9 cellular contexts compared by ENCODE assay signal in genomic region chr7:100539436-100540006, GRCh38. TPM values are rescaled to one million over a fixed set of nuclear protein-coding genes. Genes with fewer than 3 reads are reported as not detected.
DNase-seq lines count a peak whose midpoint lies in the region; ATAC-seq, FAIRE-seq and TF ChIP-seq lines count a peak whose summit lies in the region.
"Had no signal": no experiment of that assay in that cellular context is flagged by ENCODE, and none has a peak within 500 bp of the region (broad histone marks: within the 10 kb centered on the region; RNA-seq: fewer than 3 reads in every experiment).

No MANE protein-coding gene starts in this region.

- H3K9ac ChIP-seq in BLaER1, result peak overlapping the region; percentile 75
- H3K9ac ChIP-seq in Karpas-422 (ENCODE audit: low read length), result peak overlapping the region; percentile 73
- peak overlapping the region; percentile 77 to 91 for H3K9ac ChIP-seq in colonic mucosa (ENCODE audit: low read depth in 2 of 2, low read length in 2 of 2)

- peak overlapping the region; percentile 81 for H3K4me3 ChIP-seq in BLaER1
- H3K4me3 ChIP-seq in Karpas-422 (ENCODE audit: low read length), result peak overlapping the region; percentile 69
- peak overlapping the region; percentile 68 for H3K4me3 ChIP-seq in colonic mucosa

- H4K20me1 ChIP-seq in BLaER1 (peaks cover 8% of the 10 kb centered on the region), Karpas-422 (ENCODE audit: insufficient read depth, low read depth, low read length) (peaks cover 3% of the 10 kb centered on the region; the same call in 1 of the 2 replicates)

- H3K9me2 ChIP-seq in Karpas-422 (replicated peaks; ENCODE audit: insufficient read depth, low read length), result no peaks in the 10 kb centered on the region

- FAIRE-seq in GM19239 (lab: Jason Lieb, UNC), result no peak
- no peak for FAIRE-seq in HTR-8/SVneo (lab: Jason Lieb, UNC)

- peak overlapping the region; percentile 69 to 99 (median 86) for H3K27ac Mint-ChIP-seq in naive thymus-derived CD8-positive, alpha-beta T cell

- H3K4me2 ChIP-seq in BLaER1 (peak overlapping the region; percentile 97), Karpas-422 (ENCODE audit: low read depth, low read length, poor library complexity, severe bottlenecking) (peak overlapping the region; percentile 73)

- no peaks in the 10 kb centered on the region for H3K36me3 ChIP-seq in BLaER1
- no peaks in the 10 kb centered on the region for H3K36me3 ChIP-seq in Karpas-422 (ENCODE audit: insufficient read depth, low read length)
- no peaks in the 10 kb centered on the region for H3K36me3 ChIP-seq in colonic mucosa

- H3K4me1 ChIP-seq in BLaER1, result peaks cover 17% of the 10 kb centered on the region
- peaks cover 18% of the 10 kb centered on the region for H3K4me1 ChIP-seq in Karpas-422 (ENCODE audit: low read length)
- peaks cover 11% of the 10 kb centered on the region for H3K4me1 ChIP-seq in colonic mucosa

- H3K27ac ChIP-seq in BLaER1, result no peak overlapping the region
- no peak overlapping the region for H3K27ac ChIP-seq in Karpas-422 (ENCODE audit: low read length)
- peak overlapping the region; percentile 39 for H3K27ac ChIP-seq in colonic mucosa

- peaks cover 0 to 3% (median 0%) of the 10 kb centered on the region in 3 donors for H3K36me3 Mint-ChIP-seq in naive thymus-derived CD8-positive, alpha-beta T cell

- DNase-seq in Karpas-422 (peak; percentile 50), colonic mucosa (no peak), GM19239 (ENCODE audit: insufficient read length, low spot score) (no peak), ACHN (no peak), globus pallidus (ENCODE audit: low spot score) (no peak), HTR-8/SVneo (ENCODE audit: insufficient read length, low spot score) (no peak)
- no peak for DNase-seq in naive thymus-derived CD8-positive, alpha-beta T cell

- H3K79me2 ChIP-seq in Karpas-422 (ENCODE audit: low read length), result no peaks in the 10 kb centered on the region

- H3K9me3 ChIP-seq in BLaER1 (no peaks in the 10 kb centered on the region), Karpas-422 (ENCODE audit: low read length) (no peaks in the 10 kb centered on the region), colonic mucosa (no peaks in the 10 kb centered on the region)

- intact Hi-C loops in colonic mucosa (cut with DNase I), result no loop called here

- H3K27me3 ChIP-seq in BLaER1 (no peaks in the 10 kb centered on the region; the same call in 1 of the 2 replicates), Karpas-422 (ENCODE audit: low read length) (no peaks in the 10 kb centered on the region), colonic mucosa (no peaks in the 10 kb centered on the region)

- no peak overlapping the region; the same call in 1 of the 2 replicates for H2AFZ ChIP-seq in Karpas-422 (ENCODE audit: low read length)

- POLR2A ChIA-PET in naive thymus-derived CD8-positive, alpha-beta T cell (lab: Charles Lee), result interaction anchor here (0.7 to 2.2 kb wide), 12 partner anchors 8 to 110 kb away, joined by 3 to 14 read pairs (median 5); partner anchors contain the start of genes FBXO24, LRCH4 and MEPCE

- in situ Hi-C loops in ACHN (cut with HindIII; ENCODE audit: low pct_ligation_motif_present, low pct_unique_long_range_greater_than_20kb, low sequenced_read_pairs), result no loop called here

- peak overlapping the region; percentile 92 to 100 (median 98) for H3K4me3 Mint-ChIP-seq in naive thymus-derived CD8-positive, alpha-beta T cell

- TF ChIP-seq CTCF in colonic mucosa (IDR thresholded peaks at IDR 0.05), result no peak

- ATAC-seq in naive thymus-derived CD8-positive, alpha-beta T cell, result no peak

- peaks cover 23 to 59% (median 56%) of the 10 kb centered on the region in 4 donors for H3K4me1 Mint-ChIP-seq in naive thymus-derived CD8-positive, alpha-beta T cell

- H3K9me3 Mint-ChIP-seq in naive thymus-derived CD8-positive, alpha-beta T cell, result no peaks in the 10 kb centered on the region

- peaks cover 0 to 2% (median 0%) of the 10 kb centered on the region in 5 donors for H3K27me3 Mint-ChIP-seq in naive thymus-derived CD8-positive, alpha-beta T cell

RNA-seq across cellular contexts. Expression of gene AGFG2, which starts 0.5 kb away (rescaled TPM):
- 5.7 and 6.7 TPM in 2 replicates for total RNA-seq in Karpas-422 (2014; rRNA removed; shearing (Covaris generic); ENCODE audit: low replicate concordance)
- 10 to 100 TPM; 81.3 to 97.4 TPM for total RNA-seq in colonic mucosa
- total RNA-seq in naive thymus-derived CD8-positive, alpha-beta T cell, result 10 to 100 TPM; 19.0 to 22.0 TPM
- polyA plus RNA-seq in naive thymus-derived CD8-positive, alpha-beta T cell, result 10 to 100 TPM in 2 of 3 donors, 1 to 10 TPM in 1; 5.8 to 13.6 (median 11.5) TPM

RNA-seq across cellular contexts. Expression of gene SAP25, which starts 34.2 kb away (rescaled TPM):
- 2.5 and 4.9 TPM in 2 replicates for total RNA-seq in Karpas-422 (2014; rRNA removed; shearing (Covaris generic); ENCODE audit: low replicate concordance)
- total RNA-seq in colonic mucosa, result 1 to 10 TPM in 1 of 2 donors, under 1 TPM in 1; 0.69 to 5.5 TPM
- total RNA-seq in naive thymus-derived CD8-positive, alpha-beta T cell, result 100 to 1,000 TPM; 102 to 118 TPM
- polyA plus RNA-seq in naive thymus-derived CD8-positive, alpha-beta T cell, result under 1 TPM in 1 of 3 donors, not detected in 2; 0.42 TPM
- total RNA-seq: lung microvascular endothelial cell had no signal

RNA-seq across cellular contexts. Expression of gene LRCH4, which starts 46.4 kb away (rescaled TPM):
- total RNA-seq in Karpas-422 (2014; rRNA removed; shearing (Covaris generic); ENCODE audit: low replicate concordance), result 11.9 and 33.5 TPM in 2 replicates
- 10 to 100 TPM; 59.0 to 65.4 TPM for total RNA-seq in colonic mucosa
- 100 to 1,000 TPM; 447 to 454 TPM for total RNA-seq in naive thymus-derived CD8-positive, alpha-beta T cell
- 100 to 1,000 TPM; 131 to 180 (median 153) TPM for polyA plus RNA-seq in naive thymus-derived CD8-positive, alpha-beta T cell

RNA-seq across cellular contexts. Expression of gene FBXO24, which starts 46.6 kb away (rescaled TPM):
- 1.0 TPM in 1 of 2 replicates, not detected in the other for total RNA-seq in Karpas-422 (2014; rRNA removed; shearing (Covaris generic); ENCODE audit: low replicate concordance)
- total RNA-seq in colonic mucosa, result 1 to 10 TPM in 1 of 2 donors, under 1 TPM in 1; 0.21 to 1.8 TPM
- total RNA-seq in naive thymus-derived CD8-positive, alpha-beta T cell, result 1 to 10 TPM; 2.5 to 3.6 TPM
- under 1 TPM; 0.60 to 0.95 (median 0.61) TPM for polyA plus RNA-seq in naive thymus-derived CD8-positive, alpha-beta T cell

RNA-seq across cellular contexts. Expression of gene NYAP1, which starts 55.8 kb away (rescaled TPM):
- not detected in 2 replicates for total RNA-seq in Karpas-422 (2014; rRNA removed; shearing (Covaris generic); ENCODE audit: low replicate concordance)
- total RNA-seq in colonic mucosa, result under 1 TPM; 0.44 to 0.69 TPM
- total RNA-seq in naive thymus-derived CD8-positive, alpha-beta T cell, result under 1 TPM in 1 of 2 experiments, not detected in 1; 0.44 TPM
- not detected for polyA plus RNA-seq in naive thymus-derived CD8-positive, alpha-beta T cell

Comparison
In these comparisons a context has a peak if more than half of its experiments do, and no peak if none do; other contexts are left out.
1. RNA of gene SAP25, which starts 34.2 kb away (total RNA-seq): 102 to 118 TPM in naive thymus-derived CD8-positive, alpha-beta T cell; 0.69 to 5.5 TPM in colonic mucosa and 2.5 to 4.9 TPM in Karpas-422; every median in the first group is over 10 times any median in the second.
2. RNA of gene LRCH4, which starts 46.4 kb away (total RNA-seq): 447 to 454 TPM in naive thymus-derived CD8-positive, alpha-beta T cell; 59.0 to 65.4 TPM in colonic mucosa and 11.9 to 33.5 TPM in Karpas-422; every median in the first group is over 4 times any median in the second.
3. Peak in every context shown above with its lines, with median percentiles within 50 percentile points of each other: H3K4me3 ChIP-seq and H3K9ac ChIP-seq.